ENCODE assay signal across 32 cellular contexts in genomic region chr17:14619821-14620220, GRCh38.
"Had no signal": no experiment of that assay in that cellular context is flagged by ENCODE, and none has a peak within 500 bp of the region (broad histone marks: within the 10 kb centered on the region; RNA-seq: fewer than 3 reads in every experiment).

No MANE protein-coding gene starts in this region.

- H3K4me1 Mint-ChIP-seq: activated CD4-positive, alpha-beta T cell treated with anti-CD3 and anti-CD28 coated beads, Interleukin-2, amount 10 ng/mL, durations not matched to agents 24 days and 14 days had no signal

- H3K9me3 ChIP-seq: adrenal gland, body of pancreas, MG63 had no signal

- H3K9me3 Mint-ChIP-seq: activated CD4-positive, alpha-beta T cell treated with anti-CD3 and anti-CD28 coated beads, Interleukin-2, amount 10 ng/mL, durations not matched to agents 24 days and 14 days; activated naive CD4-positive, alpha-beta T cell treated with anti-CD3 and anti-CD28 coated beads for 36 hours; activated T-cell treated with anti-CD3 and anti-CD28 coated beads, Interleukin-2, amount 50 U/mL, for 24 hours had no signal

- H3K4me1 ChIP-seq: adrenal gland, body of pancreas had no signal

- H3K27ac Mint-ChIP-seq: activated CD4-positive, alpha-beta T cell treated with anti-CD3 and anti-CD28 coated beads, Interleukin-2, amount 10 ng/mL, durations not matched to agents 24 days and 14 days; activated CD8-positive, alpha-beta T cell treated with anti-CD3 and anti-CD28 coated beads, Interleukin-2, amount 10 ng/mL, durations not matched to agents 7 days and 5 days; activated naive CD4-positive, alpha-beta T cell treated with anti-CD3 and anti-CD28 coated beads for 36 hours; activated naive CD4-positive, alpha-beta T cell treated with anti-CD3 and anti-CD28 coated beads, Interleukin-2, amount 50 U/mL, for 72 hours; activated T-cell treated with anti-CD3 and anti-CD28 coated beads, Interleukin-2, amount 50 U/mL, for 24 hours had no signal

- FAIRE-seq: astrocyte, RCC 7860 had no signal

- DNase-seq: activated CD4-positive, alpha-beta T cell treated with anti-CD3 and anti-CD28 coated beads, Interleukin-2, amount 10 ng/mL, durations not matched to agents 24 days and 14 days; activated CD4-positive, alpha-beta T cell treated with anti-CD3 and anti-CD28 coated beads, Interleukin-2, amount 50 U/mL, for 48 hours; activated CD8-positive, alpha-beta T cell treated with anti-CD3 and anti-CD28 coated beads, Interleukin-2, amount 10 ng/mL, durations not matched to agents 7 days and 5 days; activated gamma-delta T cell treated with Interleukin-2 at 50 U/mL for 16 hours; activated naive CD4-positive, alpha-beta T cell treated with anti-CD3 and anti-CD28 coated beads for 36 hours; activated T-cell treated with anti-CD3 and anti-CD28 coated beads, Interleukin-2, amount 50 U/mL, for 24 hours; adrenal gland; body of pancreas; central memory CD4-positive, alpha-beta T cell; Karpas-422; KBM-7; MG63; NCI-H1048; NCI-H1105 treated with DMSO at 0.1 percent for 48 hours; NCI-H1436; NCI-H1694; NCI-H2029; NCI-H510A; NCI-H526; NCI-H748 treated with DMSO at 0.1 percent for 48 hours; NK-92 treated with Interleukin-12 subunit alpha and Interleukin-12 subunit beta, amount 100 ng/mL, for 24 hours; PC-9; Right ventricle myocardium superior; SW 1271; T-helper 1 cell; T-helper 2 cell; T-helper 9 cell had no signal

- H3K36me3 ChIP-seq: adrenal gland, MG63 had no signal

- H3K4me3 ChIP-seq: adrenal gland, body of pancreas, MG63, PC-9 had no signal

- H3K27me3 ChIP-seq: adrenal gland, body of pancreas, MG63 had no signal

- H3K27me3 Mint-ChIP-seq: activated CD4-positive, alpha-beta T cell treated with anti-CD3 and anti-CD28 coated beads, Interleukin-2, amount 10 ng/mL, durations not matched to agents 24 days and 14 days had no signal

- H3K36me3 Mint-ChIP-seq: activated naive CD4-positive, alpha-beta T cell treated with anti-CD3 and anti-CD28 coated beads, Interleukin-2, amount 50 U/mL, for 72 hours had no signal

- H3K4me3 Mint-ChIP-seq: activated CD4-positive, alpha-beta T cell treated with anti-CD3 and anti-CD28 coated beads, Interleukin-2, amount 10 ng/mL, durations not matched to agents 24 days and 14 days; activated CD8-positive, alpha-beta T cell treated with anti-CD3 and anti-CD28 coated beads, Interleukin-2, amount 10 ng/mL, durations not matched to agents 7 days and 5 days; activated naive CD4-positive, alpha-beta T cell treated with anti-CD3 and anti-CD28 coated beads for 36 hours; activated T-cell treated with anti-CD3 and anti-CD28 coated beads, Interleukin-2, amount 50 U/mL, for 24 hours had no signal

- ATAC-seq: activated CD8-positive, alpha-beta T cell treated with anti-CD3 and anti-CD28 coated beads, Interleukin-2, amount 10 ng/mL, durations not matched to agents 7 days and 5 days; activated naive CD4-positive, alpha-beta T cell treated with anti-CD3 and anti-CD28 coated beads, Interleukin-2, amount 50 U/mL, for 72 hours; body of pancreas had no signal

- H3K27ac ChIP-seq: adrenal gland, body of pancreas, PC-9, RWPE1, VCaP had no signal
